11 cellular contexts compared by ENCODE assay signal in the genomic region with DNA sequence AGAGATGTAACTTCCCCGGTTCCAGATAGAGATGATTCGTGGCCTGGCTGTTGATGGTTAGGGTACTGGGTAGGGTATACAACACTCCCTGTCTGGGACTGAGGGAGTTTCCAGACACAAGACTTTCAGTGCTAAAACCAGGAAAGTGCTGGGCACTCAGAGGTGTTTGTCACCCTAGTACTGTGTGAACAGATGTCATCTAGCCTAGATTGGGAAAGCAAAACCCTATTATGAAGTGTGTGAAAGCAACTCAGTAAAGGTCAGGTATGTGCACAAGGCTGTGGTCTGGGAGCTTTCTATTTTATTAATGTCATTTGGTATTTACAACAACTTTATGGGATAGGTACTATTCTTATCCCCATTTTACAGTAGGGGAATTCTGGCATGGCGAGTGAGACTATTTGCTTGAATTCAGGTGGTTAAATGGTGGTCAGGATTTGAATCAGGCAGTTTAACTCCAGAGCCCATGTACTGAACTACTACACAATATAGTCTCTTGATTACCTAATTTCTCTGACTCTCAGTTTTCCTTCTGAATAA.
DNase-seq lines count a peak whose midpoint lies in the region; ATAC-seq lines count a peak whose summit lies in the region.
"Had no signal": no experiment of that assay in that cellular context is flagged by ENCODE, and none has a peak within 500 bp of the region (broad histone marks: within the 10 kb centered on the region; RNA-seq: fewer than 3 reads in every experiment).

No MANE protein-coding gene starts in this region.

- peak overlapping the region; percentile 95 for H3K27ac ChIP-seq in epithelial cell of prostate

- H3K4me1 Mint-ChIP-seq in stimulated activated effector memory CD8-positive, alpha-beta T cell treated with anti-CD3 and anti-CD28 coated beads, Interleukin-12 subunit alpha, Interleukin-12 subunit beta, amount 100 ng/mL, for 72 hours = peaks cover 61% of the 10 kb centered on the region

- H3K4me3 Mint-ChIP-seq in stimulated activated effector memory CD8-positive, alpha-beta T cell treated with anti-CD3 and anti-CD28 coated beads, Interleukin-12 subunit alpha, Interleukin-12 subunit beta, amount 100 ng/mL, for 72 hours = peak overlapping the region; percentile 99

- H3K27ac Mint-ChIP-seq in stimulated activated effector memory CD8-positive, alpha-beta T cell treated with anti-CD3 and anti-CD28 coated beads, Interleukin-12 subunit alpha, Interleukin-12 subunit beta, amount 100 ng/mL, for 72 hours = peak overlapping the region; percentile 99

- ATAC-seq in stimulated activated effector memory CD8-positive, alpha-beta T cell treated with anti-CD3 and anti-CD28 coated beads, Interleukin-12 subunit alpha, Interleukin-12 subunit beta, amount 100 ng/mL, for 72 hours = peak; percentile 45
- no peak for ATAC-seq in HG03108 (IDR thresholded peaks at IDR 0.05; ENCODE audit: unreplicated experiment)
- no peak for ATAC-seq in GM21360 (IDR thresholded peaks at IDR 0.05; ENCODE audit: unreplicated experiment)

- peaks cover 92% of the 10 kb centered on the region for H3K36me3 Mint-ChIP-seq in stimulated activated effector memory CD8-positive, alpha-beta T cell treated with anti-CD3 and anti-CD28 coated beads, Interleukin-12 subunit alpha, Interleukin-12 subunit beta, amount 100 ng/mL, for 72 hours

- DNase-seq in activated T-cell treated with anti-CD3 and anti-CD28 coated beads for 24 hours (ENCODE audit: low read depth) (peak; percentile 9), activated T-cell treated with anti-CD3 and anti-CD28 coated beads for 4 hours (no peak), RKO (ENCODE audit: low spot score) (peak; percentile 22), epithelial cell of prostate (ENCODE audit: low read depth, low spot score) (no peak), glomerular visceral epithelial cell (ENCODE audit: extremely low spot score) (no peak)
- DNase-seq in stimulated activated effector memory CD8-positive, alpha-beta T cell treated with anti-CD3 and anti-CD28 coated beads, Interleukin-12 subunit alpha, Interleukin-12 subunit beta, amount 100 ng/mL, for 72 hours (ENCODE audit: low spot score in 2 of 2) = peak in 1 of 2 donors; percentile 68
- DNase-seq: activated gamma-delta T cell treated with Interleukin-2 at 50 U/mL for 16 hours, BE2C, spleen had no signal

- no peaks in the 10 kb centered on the region for H3K9me3 Mint-ChIP-seq in stimulated activated effector memory CD8-positive, alpha-beta T cell treated with anti-CD3 and anti-CD28 coated beads, Interleukin-12 subunit alpha, Interleukin-12 subunit beta, amount 100 ng/mL, for 72 hours

Comparison
In these comparisons a context has a peak if more than half of its experiments do, and no peak if none do; other contexts are left out.
1. DNase-seq: peak in activated T-cell treated with anti-CD3 and anti-CD28 coated beads for 24 hours (single experiment) and RKO (single experiment); none in activated T-cell treated with anti-CD3 and anti-CD28 coated beads for 4 hours (single experiment), epithelial cell of prostate (single experiment) and glomerular visceral epithelial cell (single experiment).